ENCODE assay signal across 24 cellular contexts in the genomic region with DNA sequence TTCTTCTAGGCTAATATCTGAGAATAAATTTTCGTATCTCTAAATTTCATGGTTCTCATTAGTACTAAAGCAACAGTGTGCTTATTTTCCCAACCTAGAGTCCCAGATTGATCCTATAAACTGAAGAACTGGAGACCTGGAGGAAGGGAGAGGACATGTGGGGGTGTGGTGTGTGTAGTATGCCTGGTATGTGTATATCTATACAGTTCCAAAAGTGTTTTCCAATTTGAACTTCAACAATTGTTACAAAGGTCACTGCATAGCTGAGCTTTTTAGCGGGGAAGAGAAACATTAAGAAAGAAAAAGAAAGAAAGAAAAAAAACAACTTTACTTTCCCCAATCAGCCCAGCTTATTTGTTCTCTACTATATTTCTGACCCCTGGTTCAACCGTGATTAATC.
"Had no signal": no experiment of that assay in that cellular context is flagged by ENCODE, and none has a peak within 500 bp of the region (broad histone marks: within the 10 kb centered on the region; RNA-seq: fewer than 3 reads in every experiment).

No MANE protein-coding gene starts in this region.

- H3K4me1 ChIP-seq: gastroesophageal sphincter, lower lobe of right lung, parathyroid adenoma, prostate gland, right atrium auricular region, sigmoid colon, testis, tibial artery had no signal

- H3K27ac Mint-ChIP-seq: effector memory CD8-positive, alpha-beta T cell; natural killer cell; stimulated activated memory B cell treated with anti-CD40 and anti-IgM and Interleukin-4, amounts not matched to agents 10 μg/mL and 1 μg/mL and 100 μg/mL, for 72 hours; type B pancreatic cell had no signal

- H2AFZ ChIP-seq: parathyroid adenoma had no signal

- ATAC-seq: effector memory CD8-positive, alpha-beta T cell; gastroesophageal sphincter; left cardiac atrium; left ventricle myocardium superior; lower lobe of right lung; natural killer cell; stimulated activated memory B cell treated with anti-CD40 and anti-IgM and Interleukin-4, amounts not matched to agents 10 μg/mL and 1 μg/mL and 100 μg/mL, for 72 hours; stimulated activated naive CD8-positive, alpha-beta T cell treated with anti-CD3 and anti-CD28 coated beads, Interleukin-15, Interleukin-2, amounts not matched to agents 100 U/mL and 50 U/mL, for 24 hours had no signal

- H3K9me3 Mint-ChIP-seq: neural crest cell had no signal

- H3K4me1 Mint-ChIP-seq: natural killer cell; stimulated activated memory B cell treated with anti-CD40 and anti-IgM and Interleukin-4, amounts not matched to agents 10 μg/mL and 1 μg/mL and 100 μg/mL, for 72 hours had no signal

- H3K4me3 ChIP-seq: gastroesophageal sphincter, heart left ventricle, lower lobe of right lung, prostate gland, right atrium auricular region, sigmoid colon, testis, tibial artery had no signal

- H3K27ac ChIP-seq: gastroesophageal sphincter, heart left ventricle, lower lobe of right lung, neutrophil, parathyroid adenoma, prostate gland, right atrium auricular region, sigmoid colon, testis, tibial artery had no signal

- H3K36me3 Mint-ChIP-seq: natural killer cell; stimulated activated memory B cell treated with anti-CD40 and anti-IgM and Interleukin-4, amounts not matched to agents 10 μg/mL and 1 μg/mL and 100 μg/mL, for 72 hours; type B pancreatic cell had no signal

- H3K79me2 ChIP-seq: parathyroid adenoma had no signal

- H3K27me3 ChIP-seq: gastroesophageal sphincter, heart left ventricle, neutrophil, right atrium auricular region, sigmoid colon, testis, tibial artery had no signal

- DNase-seq: cerebellar nuclear complex; cortex of kidney; effector memory CD8-positive, alpha-beta T cell; heart left ventricle; hippocampal formation; left cardiac atrium; left ventricle myocardium superior; lower lobe of right lung; natural killer cell; sigmoid colon; stimulated activated CD4-positive, alpha-beta T cell treated with anti-CD3 and anti-CD28 coated beads, Interleukin-2, amount 100 ng/mL, for 24 hours; stimulated activated CD4-positive, alpha-beta T cell treated with anti-CD3 and anti-CD28 coated beads, Interleukin-4, amount 100 ng/mL, for 24 hours; stimulated activated naive CD8-positive, alpha-beta T cell treated with anti-CD3 and anti-CD28 coated beads, Interleukin-15, Interleukin-2, amounts not matched to agents 100 U/mL and 50 U/mL, for 24 hours; substantia nigra; testis; tibial artery had no signal

- H3K27me3 Mint-ChIP-seq: effector memory CD8-positive, alpha-beta T cell; stimulated activated memory B cell treated with anti-CD40 and anti-IgM and Interleukin-4, amounts not matched to agents 10 μg/mL and 1 μg/mL and 100 μg/mL, for 72 hours; type B pancreatic cell had no signal

- H3K9ac ChIP-seq: parathyroid adenoma had no signal

- H3K4me3 Mint-ChIP-seq: effector memory CD8-positive, alpha-beta T cell; natural killer cell; neural crest cell; stimulated activated memory B cell treated with anti-CD40 and anti-IgM and Interleukin-4, amounts not matched to agents 10 μg/mL and 1 μg/mL and 100 μg/mL, for 72 hours; type B pancreatic cell had no signal

- H3K9me3 ChIP-seq: gastroesophageal sphincter, lower lobe of right lung, neutrophil, prostate gland, right atrium auricular region, sigmoid colon, testis, tibial artery had no signal

- H3K36me3 ChIP-seq: gastroesophageal sphincter, heart left ventricle, lower lobe of right lung, neutrophil, prostate gland, right atrium auricular region, sigmoid colon, tibial artery had no signal
